20 cellular contexts compared by ENCODE assay signal in the genomic region with DNA sequence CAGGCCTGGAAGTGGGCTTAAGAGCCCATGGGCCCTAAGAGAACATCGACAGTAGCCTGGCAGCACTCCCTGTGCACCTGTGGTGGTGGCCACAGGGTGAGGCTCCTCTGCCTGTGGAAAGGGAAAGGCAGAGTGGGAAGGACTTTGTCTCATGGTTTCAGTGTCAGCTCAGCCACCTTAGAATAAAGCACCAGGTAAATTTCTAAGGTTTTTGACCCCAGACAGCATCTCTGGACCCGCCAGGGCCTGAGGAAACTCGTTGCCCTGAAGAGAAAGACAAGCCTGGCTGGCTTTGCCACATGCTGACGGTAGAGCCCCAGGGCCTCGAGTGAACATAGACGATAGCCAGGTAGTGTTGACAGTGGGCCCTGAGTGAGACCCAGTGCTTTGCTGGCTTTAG. TPM values are rescaled to one million over a fixed set of nuclear protein-coding genes. Genes with fewer than 3 reads are reported as not detected.
"Had no signal": no experiment of that assay in that cellular context is flagged by ENCODE, and none has a peak within 500 bp of the region (broad histone marks: within the 10 kb centered on the region; RNA-seq: fewer than 3 reads in every experiment).

No MANE protein-coding gene starts in this region.

- ATAC-seq: activated CD4-positive, CD25-positive, alpha-beta regulatory T cell treated with anti-CD3 and anti-CD28 coated beads, Interleukin-2, amount 50 U/mL, for 24 hours; activated naive CD4-positive, alpha-beta T cell treated with anti-CD3 and anti-CD28 coated beads, Interleukin-2, amount 50 U/mL, for 72 hours; PC-3 had no signal

- H3K9me3 Mint-ChIP-seq: activated naive CD4-positive, alpha-beta T cell treated with anti-CD3 and anti-CD28 coated beads, Interleukin-2, amount 50 U/mL, for 72 hours had no signal

- H3K27me3 ChIP-seq: brain microvascular endothelial cell had no signal

- H3K4me3 ChIP-seq: cardiac muscle cell had no signal

- DNase-seq: activated CD4-positive, alpha-beta T cell treated with anti-CD3 and anti-CD28 coated beads for 4 hours; activated naive CD4-positive, alpha-beta T cell treated with Interleukin-2 at 50 U/mL for 16 hours; activated T-cell treated with anti-CD3 and anti-CD28 coated beads for 4 hours; brain microvascular endothelial cell; IMR-90; Kasumi-1; KBM-7; NCI-H1105 treated with DMSO at 0.1 percent for 48 hours; NCI-H1436 treated with DMSO at 0.1 percent for 48 hours; NCI-H187; NCI-H2081; NCI-H524; PC-3; SIG-M5; WERI-Rb-1 had no signal

- H3K27ac Mint-ChIP-seq: activated naive CD4-positive, alpha-beta T cell treated with anti-CD3 and anti-CD28 coated beads, Interleukin-2, amount 50 U/mL, for 72 hours had no signal

- H3K36me3 Mint-ChIP-seq: activated naive CD4-positive, alpha-beta T cell treated with anti-CD3 and anti-CD28 coated beads, Interleukin-2, amount 50 U/mL, for 72 hours had no signal

- H3K36me3 ChIP-seq: brain microvascular endothelial cell, cardiac muscle cell, WERI-Rb-1 had no signal

- H3K27ac ChIP-seq: brain microvascular endothelial cell, cardiac muscle cell, WERI-Rb-1 had no signal

RNA-seq across cellular contexts. Expression of a gene that starts 22.1 kb away (rescaled TPM):
- total RNA-seq: activated CD8-positive, alpha-beta memory T cell treated with anti-CD3 and anti-CD28 coated beads for 36 hours; IMR-90; PC-3; T-helper 2 cell treated with Interferon-gamma antibody and Interleukin-4, amounts not matched to agents 100 ng/mL and 5 ng/mL, for 36 hours had no signal
